Comparison of ENCODE assay signal across 8 cellular contexts in the genomic region with DNA sequence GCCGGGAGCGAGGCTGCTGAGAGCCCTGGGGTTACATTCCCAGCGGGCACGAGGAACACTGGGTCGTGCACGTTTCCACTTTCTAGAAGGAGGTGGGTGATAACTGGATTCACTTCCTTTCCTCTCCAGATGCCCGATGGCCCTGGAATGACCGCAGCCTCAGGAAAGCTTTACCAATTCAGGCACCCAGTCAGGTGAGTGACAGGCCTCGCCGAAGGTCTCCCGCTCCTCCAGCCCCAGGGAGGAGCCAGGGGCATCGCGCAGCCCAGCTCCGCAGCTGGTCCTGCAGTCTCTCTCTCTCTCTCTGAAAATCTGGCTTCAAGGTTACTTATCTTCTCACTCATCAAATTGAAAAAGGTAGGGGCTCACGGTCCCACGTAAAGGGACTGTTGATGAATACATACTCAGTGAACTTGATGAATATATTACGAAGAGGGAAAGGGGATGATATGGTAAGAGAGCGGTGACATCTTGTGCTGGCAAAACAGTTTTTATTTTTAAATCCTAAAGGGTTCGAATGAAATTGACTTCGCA. TPM values are rescaled to one million over a fixed set of nuclear protein-coding genes. Genes with fewer than 3 reads are reported as not detected.
A peak's percentile ranks its signal among the peaks of the same experiment; 100 is the strongest.
DNase-seq lines count a peak whose midpoint lies in the region; ATAC-seq lines count a peak whose summit lies in the region.

No MANE protein-coding gene starts in this region.

- no peaks in the 10 kb centered on the region for H3K36me3 ChIP-seq in neuron (ENCODE audit: insufficient read depth, low read length)

- DNase-seq in DMS53 (lab: John Stamatoyannopoulos, UW) (peak; percentile 83), NCI-H1105 (lab: John Stamatoyannopoulos, UW) (peak; percentile 66), cerebellar cortex (ENCODE audit: low spot score) (peak; percentile 58), kidney glomerular epithelial cell (lab: John Stamatoyannopoulos, UW) (no peak), ureter (ENCODE audit: low spot score) (no peak)
- DNase-seq in stimulated activated CD4-positive, alpha-beta T cell treated with anti-CD3 and anti-CD28 coated beads, Interleukin-4, amount 100 ng/mL, for 24 hours, result no peak

- peaks cover 48% of the 10 kb centered on the region for H3K27me3 ChIP-seq in neuron (ENCODE audit: insufficient read depth, low read length)

- H3K9me3 ChIP-seq in neuron (ENCODE audit: low read length), result no peaks in the 10 kb centered on the region

- peak overlapping the region; percentile 41 for H3K4me3 ChIP-seq in neuron (ENCODE audit: low read length)

- no peak for ATAC-seq in HG03571 (IDR thresholded peaks at IDR 0.05; ENCODE audit: unreplicated experiment)

- H2AFZ ChIP-seq in neuron (ENCODE audit: low read depth, low read length), result peak overlapping the region; percentile 80

- H3K4me1 ChIP-seq in neuron (ENCODE audit: insufficient read depth, low read length), result peaks cover 9% of the 10 kb centered on the region

RNA-seq across cellular contexts. Expression of a gene that starts 0.9 kb away (rescaled TPM):
- total RNA-seq in ureter, result 0.86 TPM

RNA-seq across cellular contexts. Expression of a gene that starts 5.5 kb away (rescaled TPM):
- total RNA-seq in ureter, result 22.2 TPM

Comparison
In these comparisons a context has a peak if more than half of its experiments do, and no peak if none do; other contexts are left out.
1. DNase-seq: peak in DMS53 (single experiment), NCI-H1105 (single experiment) and cerebellar cortex (single experiment); none in kidney glomerular epithelial cell (single experiment), stimulated activated CD4-positive, alpha-beta T cell treated with anti-CD3 and anti-CD28 coated beads, Interleukin-4, amount 100 ng/mL, for 24 hours (single experiment) and ureter (single experiment).